22 cellular contexts compared by ENCODE assay signal in genomic region chr16:89697616-89698331, GRCh38. TPM values are rescaled to one million over a fixed set of nuclear protein-coding genes. Genes with fewer than 3 reads are reported as not detected.
A peak's percentile ranks its signal among the peaks of the same experiment; 100 is the strongest.
DNase-seq lines count a peak whose midpoint lies in the region; ATAC-seq and TF ChIP-seq lines count a peak whose summit lies in the region.
"Had no signal": no experiment of that assay in that cellular context is flagged by ENCODE, and none has a peak within 500 bp of the region (broad histone marks: within the 10 kb centered on the region; RNA-seq: fewer than 3 reads in every experiment).

No MANE protein-coding gene starts in this region.

- DNase-seq in activated CD8-positive, alpha-beta memory T cell treated with anti-CD3 and anti-CD28 coated beads, Interleukin-2, amount 50 U/mL, for 4 hours = peak; percentile 16
- DNase-seq in activated CD8-positive, alpha-beta memory T cell treated with anti-CD3 and anti-CD28 coated beads, Interleukin-2, amount 10 ng/mL, durations not matched to agents 7 days and 5 days = no peak
- DNase-seq in HCT116 (ENCODE audit: low read depth, low spot score) (no peak), SHP77 treated with DMSO at 0.1 percent for 48 hours (lab: John Stamatoyannopoulos, UW) (peak; percentile 76), lower lobe of right lung (peak; percentile 42), NCI-H748 (lab: John Stamatoyannopoulos, UW; ENCODE audit: unreplicated experiment) (no peak), ecto neural progenitor cell (ENCODE audit: low spot score) (no peak), NOMO-1 treated with dmso at 0.1 percent for 144 hours (lab: John Stamatoyannopoulos, UW; ENCODE audit: unreplicated experiment) (no peak)
- DNase-seq: ACHN; activated CD4-positive, alpha-beta T cell treated with anti-CD3 and anti-CD28 coated beads for 4 hours; activated naive CD8-positive, alpha-beta T cell treated with anti-CD3 and anti-CD28 coated beads, Interleukin-2, amount 50 U/mL, for 24 hours; brain microvascular endothelial cell; GDM1; hippocampal formation; MM.1S; NCI-H187 treated with DMSO at 0.1 percent for 48 hours; NCI-H446; stimulated activated CD4-positive, alpha-beta T cell treated with anti-CD3 and anti-CD28 coated beads, Interleukin-2, amount 100 ng/mL, for 24 hours; stimulated activated naive B cell treated with anti-CD40 and anti-IgM and Interleukin-4, amounts not matched to agents 10 μg/mL and 1 μg/mL and 100 μg/mL, for 72 hours had no signal

- no peaks in the 10 kb centered on the region for H3K9me3 Mint-ChIP-seq in activated CD8-positive, alpha-beta memory T cell treated with anti-CD3 and anti-CD28 coated beads, Interleukin-2, amount 10 ng/mL, durations not matched to agents 7 days and 5 days (ENCODE audit: low read depth)
- H3K9me3 Mint-ChIP-seq: activated naive CD8-positive, alpha-beta T cell treated with anti-CD3 and anti-CD28 coated beads, Interleukin-2, amount 50 U/mL, for 24 hours; activated T-helper 17 cell treated with anti-CD3 and anti-CD28 coated beads, Interleukin-2, amount 50 U/mL, for 72 hours; memory B cell; stimulated activated naive B cell treated with anti-CD40 and anti-IgM and Interleukin-4, amounts not matched to agents 10 μg/mL and 1 μg/mL and 100 μg/mL, for 72 hours had no signal

- no peak for ATAC-seq in activated CD8-positive, alpha-beta memory T cell treated with anti-CD3 and anti-CD28 coated beads, Interleukin-2, amount 10 ng/mL, durations not matched to agents 7 days and 5 days
- ATAC-seq in HCT116 = no peak
- ATAC-seq in lower lobe of right lung = no peak
- ATAC-seq: activated naive CD8-positive, alpha-beta T cell treated with anti-CD3 and anti-CD28 coated beads, Interleukin-2, amount 50 U/mL, for 24 hours; activated T-helper 17 cell treated with anti-CD3 and anti-CD28 coated beads, Interleukin-2, amount 50 U/mL, for 72 hours; stimulated activated naive B cell treated with anti-CD40 and anti-IgM and Interleukin-4, amounts not matched to agents 10 μg/mL and 1 μg/mL and 100 μg/mL, for 72 hours had no signal

- no peak for TF ChIP-seq CTCF in HCT116 (IDR thresholded peaks at IDR 0.05 in 2 of 3, conservative IDR thresholded peaks at IDR 0.05 in 1 of 3; ENCODE audit: borderline replicate concordance in 1 of 3, insufficient read depth in 1 of 3, low read depth in 2 of 3, low read length in 2 of 3)
- TF ChIP-seq CTCF in lower lobe of right lung (IDR thresholded peaks at IDR 0.05) = no peak

- H3K4me3 ChIP-seq in HCT116 (replicated peaks in 1 of 2; ENCODE audit: low read depth in 1 of 2, low read length in 2 of 2) (no peak overlapping the region), lower lobe of right lung (no peak overlapping the region)

- no peak overlapping the region for H3K4me2 ChIP-seq in HCT116 (ENCODE audit: low read length)

- intact Hi-C loops in HCT116 (cut with micrococcal nuclease) = no loop called here
- intact Hi-C loops in lower lobe of right lung (cut with DNase I) = no loop called here

- BruUV-seq in HCT116 (replicated peaks; lab: Mats Ljungman, UMichigan) = no TSS peak

- H3K9me2 ChIP-seq in HCT116 (ENCODE audit: insufficient read depth) = no peaks in the 10 kb centered on the region

- H3K4me1 Mint-ChIP-seq in activated CD8-positive, alpha-beta memory T cell treated with anti-CD3 and anti-CD28 coated beads, Interleukin-2, amount 10 ng/mL, durations not matched to agents 7 days and 5 days = peaks cover 33% of the 10 kb centered on the region
- H3K4me1 Mint-ChIP-seq: activated T-helper 17 cell treated with anti-CD3 and anti-CD28 coated beads, Interleukin-2, amount 50 U/mL, for 72 hours had no signal

- H4K20me1 ChIP-seq in HCT116 (ENCODE audit: insufficient read depth) = peaks cover 3% of the 10 kb centered on the region; the same call in 1 of the 2 replicates

- no peak overlapping the region for H3K9ac ChIP-seq in HCT116 (ENCODE audit: low read length)
- H3K9ac ChIP-seq: parathyroid adenoma had no signal

- H3K79me2 ChIP-seq in HCT116 (ENCODE audit: insufficient read depth, low read length) = peaks cover 24% of the 10 kb centered on the region
- H3K79me2 ChIP-seq: parathyroid adenoma had no signal

- H3K4me3 Mint-ChIP-seq in activated CD8-positive, alpha-beta memory T cell treated with anti-CD3 and anti-CD28 coated beads, Interleukin-2, amount 10 ng/mL, durations not matched to agents 7 days and 5 days = no peak overlapping the region
- H3K4me3 Mint-ChIP-seq: activated naive CD8-positive, alpha-beta T cell treated with anti-CD3 and anti-CD28 coated beads, Interleukin-2, amount 50 U/mL, for 24 hours; activated T-helper 17 cell treated with anti-CD3 and anti-CD28 coated beads, Interleukin-2, amount 50 U/mL, for 72 hours; memory B cell had no signal

- H3K9me3 ChIP-seq in HCT116 (ENCODE audit: control insufficient read depth in 1 of 2, insufficient read depth in 1 of 2, low read depth in 1 of 2, low read length in 2 of 2) (no peaks in the 10 kb centered on the region), lower lobe of right lung (no peaks in the 10 kb centered on the region)

- H3K27ac Mint-ChIP-seq in activated CD8-positive, alpha-beta memory T cell treated with anti-CD3 and anti-CD28 coated beads, Interleukin-2, amount 10 ng/mL, durations not matched to agents 7 days and 5 days = no peak overlapping the region
- H3K27ac Mint-ChIP-seq: activated naive CD8-positive, alpha-beta T cell treated with anti-CD3 and anti-CD28 coated beads, Interleukin-2, amount 50 U/mL, for 24 hours; activated T-helper 17 cell treated with anti-CD3 and anti-CD28 coated beads, Interleukin-2, amount 50 U/mL, for 72 hours; memory B cell; stimulated activated naive B cell treated with anti-CD40 and anti-IgM and Interleukin-4, amounts not matched to agents 10 μg/mL and 1 μg/mL and 100 μg/mL, for 72 hours had no signal

- no peak overlapping the region for H2AFZ ChIP-seq in HCT116 (ENCODE audit: low read depth, low read length, poor library complexity, severe bottlenecking)
- H2AFZ ChIP-seq: parathyroid adenoma had no signal

- H3K27ac ChIP-seq in HCT116 (ENCODE audit: low read depth, low read length) = peak overlapping the region; percentile 12; the same call in 1 of the 2 replicates
- H3K27ac ChIP-seq in lower lobe of right lung = no peak overlapping the region
- H3K27ac ChIP-seq: brain microvascular endothelial cell, parathyroid adenoma had no signal

- H3K36me3 Mint-ChIP-seq in activated CD8-positive, alpha-beta memory T cell treated with anti-CD3 and anti-CD28 coated beads, Interleukin-2, amount 10 ng/mL, durations not matched to agents 7 days and 5 days = peaks cover 6% of the 10 kb centered on the region

- POLR2A ChIA-PET in HCT116 (lab: Charles Lee) = interaction anchor here (1.0 to 1.3 kb wide), 3 partner anchors 8 to 13 kb away, joined by 3 to 4 read pairs (median 3); partner anchors contain the start of gene CDK10

- H3K36me3 ChIP-seq in HCT116 (ENCODE audit: control insufficient read depth in 1 of 2, insufficient read depth in 2 of 2, low read length in 2 of 2) (peaks cover 14 to 35% of the 10 kb centered on the region in 2 experiments; a peak in 2 of 4 replicates), lower lobe of right lung (peaks cover 49% of the 10 kb centered on the region)

- H3K4me1 ChIP-seq in HCT116 (ENCODE audit: control insufficient read depth in 1 of 2, insufficient read depth in 2 of 2, low read length in 2 of 2) (peaks cover 15 to 27% of the 10 kb centered on the region in 2 experiments), lower lobe of right lung (peaks cover 17% of the 10 kb centered on the region)

- no peaks in the 10 kb centered on the region for H3K27me3 Mint-ChIP-seq in activated CD8-positive, alpha-beta memory T cell treated with anti-CD3 and anti-CD28 coated beads, Interleukin-2, amount 10 ng/mL, durations not matched to agents 7 days and 5 days
- H3K27me3 Mint-ChIP-seq: activated naive CD8-positive, alpha-beta T cell treated with anti-CD3 and anti-CD28 coated beads, Interleukin-2, amount 50 U/mL, for 24 hours; activated T-helper 17 cell treated with anti-CD3 and anti-CD28 coated beads, Interleukin-2, amount 50 U/mL, for 72 hours; memory B cell; stimulated activated naive B cell treated with anti-CD40 and anti-IgM and Interleukin-4, amounts not matched to agents 10 μg/mL and 1 μg/mL and 100 μg/mL, for 72 hours had no signal

- TF ChIP-seq RAD21 in HCT116 (IDR thresholded peaks at IDR 0.05; ENCODE audit: low read depth) = no peak

- no peak for TF ChIP-seq POLR2A in HCT116 (IDR thresholded peaks at IDR 0.05; ENCODE audit: borderline replicate concordance, extremely low read depth, insufficient read depth, insufficient read length)

- RAD21 ChIA-PET in HCT116 (lab: Charles Lee; ENCODE audit: low non-redundant PET in 1 of 2, low total read pairs in 2 of 2, uncharacterized antibody in 2 of 2, unreplicated experiment in 2 of 2) = no interaction called here

- CTCF ChIA-PET in activated CD8-positive, alpha-beta memory T cell treated with anti-CD3 and anti-CD28 coated beads, Interleukin-2, amount 10 ng/mL, durations not matched to agents 7 days and 5 days (lab: Charles Lee) = interaction anchor here (0.7 to 7.0 kb wide), 5 partner anchors 26 to 213 kb away, joined by 3 to 93 read pairs (median 39); no protein-coding TSS in a partner anchor
- CTCF ChIA-PET in HCT116 (lab: Charles Lee) = no interaction called here

- H3K27me3 ChIP-seq in HCT116 (ENCODE audit: insufficient read depth, low read length) (no peaks in the 10 kb centered on the region), lower lobe of right lung (ENCODE audit: low read depth) (no peaks in the 10 kb centered on the region)
- H3K27me3 ChIP-seq: brain microvascular endothelial cell had no signal

RNA-seq across cellular contexts. Expression of gene SPATA2L, which starts 3.7 kb away (rescaled TPM):
- 1 to 10 TPM; 5.8 to 7.4 TPM for total RNA-seq in activated CD8-positive, alpha-beta memory T cell treated with anti-CD3 and anti-CD28 coated beads, Interleukin-2, amount 10 ng/mL, durations not matched to agents 7 days and 5 days
- total RNA-seq in HCT116 (2021; ENCODE audit: unreplicated experiment) (50.5 TPM), lower lobe of right lung (10.3 TPM)
- polyA plus RNA-seq in HCT116 (2012) = 31.9 and 37.5 TPM in 2 replicates

RNA-seq across cellular contexts. Expression of gene CDK10, which starts 11.3 kb away (rescaled TPM):
- 10 to 100 TPM; 80.5 to 94.2 TPM for total RNA-seq in activated CD8-positive, alpha-beta memory T cell treated with anti-CD3 and anti-CD28 coated beads, Interleukin-2, amount 10 ng/mL, durations not matched to agents 7 days and 5 days
- total RNA-seq in HCT116 (2021; ENCODE audit: unreplicated experiment) (165 TPM), lower lobe of right lung (79.6 TPM)
- 180 and 191 TPM in 2 replicates for polyA plus RNA-seq in HCT116 (2012)

RNA-seq across cellular contexts. Expression of gene VPS9D1, which starts 22.9 kb away (rescaled TPM):
- 1 to 10 TPM; 3.6 to 4.6 TPM for total RNA-seq in activated CD8-positive, alpha-beta memory T cell treated with anti-CD3 and anti-CD28 coated beads, Interleukin-2, amount 10 ng/mL, durations not matched to agents 7 days and 5 days
- total RNA-seq in HCT116 (2021; ENCODE audit: unreplicated experiment) = 4.2 TPM
- polyA plus RNA-seq in HCT116 (2012) = 5.9 and 6.2 TPM in 2 replicates
- total RNA-seq in lower lobe of right lung = 15.6 TPM

RNA-seq across cellular contexts. Expression of gene ZNF276, which starts 23.6 kb away (rescaled TPM):
- total RNA-seq in activated CD8-positive, alpha-beta memory T cell treated with anti-CD3 and anti-CD28 coated beads, Interleukin-2, amount 10 ng/mL, durations not matched to agents 7 days and 5 days = 10 to 100 TPM; 38.0 to 58.1 TPM
- total RNA-seq in HCT116 (2021; ENCODE audit: unreplicated experiment) (49.9 TPM), lower lobe of right lung (33.2 TPM)
- 27.6 and 35.9 TPM in 2 replicates for polyA plus RNA-seq in HCT116 (2012)

RNA-seq across cellular contexts. Expression of gene SPATA33, which starts 40.1 kb away (rescaled TPM):
- 10 to 100 TPM; 14.5 to 17.4 TPM for total RNA-seq in activated CD8-positive, alpha-beta memory T cell treated with anti-CD3 and anti-CD28 coated beads, Interleukin-2, amount 10 ng/mL, durations not matched to agents 7 days and 5 days
- 24.9 TPM for total RNA-seq in HCT116 (2021; ENCODE audit: unreplicated experiment)
- polyA plus RNA-seq in HCT116 (2012) = 6.8 and 12.2 TPM in 2 replicates
- 9.7 TPM for total RNA-seq in lower lobe of right lung

Comparison
In these comparisons a context has a peak if more than half of its experiments do, and no peak if none do; other contexts are left out.
1. DNase-seq: peak in activated CD8-positive, alpha-beta memory T cell treated with anti-CD3 and anti-CD28 coated beads, Interleukin-2, amount 50 U/mL, for 4 hours (single experiment), SHP77 treated with DMSO at 0.1 percent for 48 hours (single experiment) and lower lobe of right lung (single experiment); none in activated CD8-positive, alpha-beta memory T cell treated with anti-CD3 and anti-CD28 coated beads, Interleukin-2, amount 10 ng/mL, durations not matched to agents 7 days and 5 days (single experiment), HCT116 (single experiment), NCI-H748 (single experiment), ecto neural progenitor cell (single experiment) and NOMO-1 treated with dmso at 0.1 percent for 144 hours (single experiment).